In genomic region chr13:33629610-33630009, GRCh38 we compare ENCODE assay signal across 29 cellular contexts.
"Had no signal": no experiment of that assay in that cellular context is flagged by ENCODE, and none has a peak within 500 bp of the region (broad histone marks: within the 10 kb centered on the region; RNA-seq: fewer than 3 reads in every experiment).

No MANE protein-coding gene starts in this region.

- H3K27me3 ChIP-seq: MG63 had no signal

- DNase-seq: Karpas-422, Kasumi-1, KG1, MG63, MM.1S, MV-4-11, NCI-H1048, NCI-H1092, NCI-H1105, NCI-H1105 treated with DMSO at 0.1 percent for 48 hours, NCI-H1417, NCI-H1417 treated with DMSO at 0.1 percent for 48 hours, NCI-H1436, NCI-H1436 treated with DMSO at 0.1 percent for 48 hours, NCI-H146, NCI-H187, NCI-H187 treated with DMSO at 0.1 percent for 48 hours, NCI-H1930, NCI-H2029, NCI-H2029 treated with DMSO at 0.1 percent for 48 hours, NCI-H2081, NCI-H2081 treated with DMSO at 0.1 percent for 48 hours, NCI-H2107, NCI-H2227 treated with DMSO at 0.1 percent for 48 hours, NCI-H226, NCI-H345, NCI-H446 treated with DMSO at 0.1 percent for 48 hours, NCI-H510A had no signal

- H3K36me3 ChIP-seq: MG63 had no signal

- H3K9me3 ChIP-seq: MG63 had no signal

- H3K9ac ChIP-seq: KMS-11 had no signal

- H3K4me2 ChIP-seq: KMS-11 had no signal

- H3K4me3 ChIP-seq: MG63 had no signal

- H3K27ac ChIP-seq: KMS-11 had no signal
